In the genomic region with DNA sequence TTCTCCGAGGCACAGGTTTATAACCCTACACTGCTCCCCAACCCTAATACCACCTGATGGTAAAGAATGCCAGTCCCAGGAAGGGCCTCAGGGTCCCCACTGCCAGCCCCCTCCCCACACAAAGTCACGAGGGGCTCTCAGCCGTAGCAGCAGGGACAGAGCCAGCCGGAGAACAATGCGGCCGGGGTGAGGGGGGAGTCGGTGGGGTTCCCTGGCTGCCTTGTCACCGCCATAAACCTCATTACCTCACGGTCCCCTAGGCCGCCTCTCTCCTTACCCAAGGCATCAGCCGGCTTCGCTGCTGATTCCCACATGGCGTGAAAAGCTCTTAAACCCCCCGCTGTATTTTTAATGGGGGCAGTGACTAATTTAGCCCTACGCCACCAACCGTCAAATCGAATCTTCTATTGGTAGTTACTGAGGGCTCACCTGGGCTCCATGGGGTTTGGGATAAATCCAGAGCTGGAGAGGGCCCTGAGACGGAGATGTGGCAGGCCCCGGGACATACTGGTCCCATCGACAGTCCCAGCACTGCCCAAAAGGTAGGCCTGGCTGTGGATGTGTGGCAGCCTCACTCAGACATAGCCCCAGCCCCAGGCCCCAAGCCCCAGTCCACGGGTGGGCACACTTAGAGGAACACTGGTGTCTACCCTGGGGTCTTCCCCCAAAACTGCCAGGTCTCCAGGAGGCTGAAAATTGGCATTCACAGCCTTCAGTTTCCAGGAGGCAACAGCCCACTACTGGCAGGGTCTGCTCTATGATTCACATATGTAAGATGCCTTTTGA, we compare ENCODE assay signal across 30 cellular contexts.
"Had no signal": no experiment of that assay in that cellular context is flagged by ENCODE, and none has a peak within 500 bp of the region (broad histone marks: within the 10 kb centered on the region; RNA-seq: fewer than 3 reads in every experiment).

No MANE protein-coding gene starts in this region.

- H2AFZ ChIP-seq: hepatocyte had no signal

- H3K79me2 ChIP-seq: hepatocyte had no signal

- H3K4me2 ChIP-seq: hepatocyte, smooth muscle cell had no signal

- H3K4me3 ChIP-seq: hepatocyte, pancreas, right lobe of liver, smooth muscle cell, testis, upper lobe of left lung had no signal

- H3K36me3 ChIP-seq: neutrophil, pancreas, right lobe of liver, upper lobe of left lung, WERI-Rb-1 had no signal

- ATAC-seq: activated CD4-positive, alpha-beta T cell treated with anti-CD3 and anti-CD28 coated beads for 36 hours; left lobe of liver; natural killer cell; pancreas; right lobe of liver; SK-N-SH treated with all-trans-retinoic acid at 6 μM for 48 hours; T-cell had no signal

- H3K9me3 ChIP-seq: neutrophil, pancreas, right lobe of liver, testis, upper lobe of left lung had no signal

- H3K27me3 ChIP-seq: hepatocyte, pancreas, right lobe of liver, testis, upper lobe of left lung had no signal

- H3K27ac ChIP-seq: hepatocyte, neutrophil, pancreas, right lobe of liver, testis, upper lobe of left lung, WERI-Rb-1 had no signal

- DNase-seq: activated CD4-positive, alpha-beta T cell treated with anti-CD3 and anti-CD28 coated beads for 36 hours; activated CD4-positive, alpha-beta T cell treated with anti-CD3 and anti-CD28 coated beads, Interleukin-2, amount 50 U/mL, for 4 hours; activated CD8-positive, alpha-beta memory T cell treated with anti-CD3 and anti-CD28 coated beads for 24 hours; activated CD8-positive, alpha-beta memory T cell treated with anti-CD3 and anti-CD28 coated beads, Interleukin-2, amount 50 U/mL, for 4 hours; activated gamma-delta T cell; activated naive CD4-positive, alpha-beta T cell treated with anti-CD3 and anti-CD28 coated beads, Interleukin-2, amount 50 U/mL, for 16 hours; activated T-cell treated with anti-CD3 and anti-CD28 coated beads, Interleukin-2, amount 50 U/mL, for 48 hours; caudate nucleus; dermis blood vessel endothelial cell; effector CD8-positive, alpha-beta T cell; erythroblast; foreskin melanocyte; immature natural killer cell; mammary epithelial cell; midbrain; natural killer cell; right lobe of liver; stimulated activated CD4-positive, alpha-beta T cell treated with anti-CD3 and anti-CD28 coated beads, Interleukin-2, amount 100 ng/mL, for 48 hours; stimulated activated CD8-positive, alpha-beta memory T cell treated with anti-CD3 and anti-CD28 coated beads, Interleukin-4, amount 100 ng/mL, for 48 hours; stimulated activated naive CD4-positive, alpha-beta T cell; T-cell; testis; WERI-Rb-1 had no signal
